In genomic region chr12:116575754-116576153, GRCh38 we compare ENCODE assay signal across 2 cellular contexts. TPM values are rescaled to one million over a fixed set of nuclear protein-coding genes. Genes with fewer than 3 reads are reported as not detected.
"Had no signal": no experiment of that assay in that cellular context is flagged by ENCODE, and none has a peak within 500 bp of the region (broad histone marks: within the 10 kb centered on the region; RNA-seq: fewer than 3 reads in every experiment).

No MANE protein-coding gene starts in this region.

RNA-seq across cellular contexts. Expression of gene MAP1LC3B2, which starts 16.6 kb away (rescaled TPM):
- total RNA-seq: H7, IMR-90 had no signal
